In the genomic region with DNA sequence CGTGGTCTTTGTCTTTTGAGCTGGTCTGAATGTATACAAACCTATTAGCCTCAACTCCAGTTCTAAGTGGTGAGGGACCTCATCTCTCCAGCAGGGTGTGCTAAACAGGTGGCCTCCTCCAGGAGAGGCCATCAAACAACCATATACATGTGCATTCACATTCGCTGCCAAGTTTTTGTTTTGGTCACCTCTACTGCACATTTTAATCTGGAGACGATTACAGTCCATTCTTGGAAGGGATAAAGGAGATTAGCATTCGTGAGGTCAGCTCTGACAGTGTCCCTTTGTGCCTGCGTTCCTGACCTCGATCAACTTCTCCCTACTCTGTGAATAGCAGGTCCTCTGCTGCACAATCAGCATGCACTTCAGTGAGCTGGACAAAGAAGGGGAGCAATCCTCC, we compare ENCODE assay signal across 8 cellular contexts.
DNase-seq lines count a peak whose midpoint lies in the region; ATAC-seq and TF ChIP-seq lines count a peak whose summit lies in the region.

No MANE protein-coding gene starts in this region.

- no peak overlapping the region for H3K4me3 ChIP-seq in right atrium auricular region

- H3K36me3 Mint-ChIP-seq in activated CD4-positive, alpha-beta memory T cell treated with anti-CD3 and anti-CD28 coated beads, Interleukin-2, amount 10 ng/mL, durations not matched to agents 7 days and 5 days (ENCODE audit: low read depth) = no peaks in the 10 kb centered on the region

- POLR2A ChIA-PET in activated CD4-positive, alpha-beta memory T cell treated with anti-CD3 and anti-CD28 coated beads, Interleukin-2, amount 10 ng/mL, durations not matched to agents 7 days and 5 days (lab: Charles Lee) = no interaction called here

- DNase-seq in SK-MEL-5 (ENCODE audit: low read depth, low spot score) (peak; percentile 72), right atrium auricular region (ENCODE audit: low spot score) (no peak)
- no peak for DNase-seq in activated CD4-positive, alpha-beta memory T cell treated with anti-CD3 and anti-CD28 coated beads, Interleukin-2, amount 10 ng/mL, durations not matched to agents 7 days and 5 days
- no peak for DNase-seq in activated CD4-positive, CD25-positive, alpha-beta regulatory T cell (lab: John Stamatoyannopoulos, UW)

- H3K27ac Mint-ChIP-seq in activated CD4-positive, alpha-beta memory T cell treated with anti-CD3 and anti-CD28 coated beads, Interleukin-2, amount 10 ng/mL, durations not matched to agents 7 days and 5 days = no peak overlapping the region

- in situ Hi-C loops in SK-MEL-5 (cut with HindIII; ENCODE audit: low pct_unique_long_range_greater_than_20kb, low sequenced_read_pairs) = no loop called here

- H3K4me1 ChIP-seq in right atrium auricular region = peaks cover 0 to 19% of the 10 kb centered on the region in 2 donors

- H3K27ac ChIP-seq in right atrium auricular region = no peak overlapping the region

- no peaks in the 10 kb centered on the region for H3K4me1 Mint-ChIP-seq in activated CD4-positive, alpha-beta memory T cell treated with anti-CD3 and anti-CD28 coated beads, Interleukin-2, amount 10 ng/mL, durations not matched to agents 7 days and 5 days

- ATAC-seq in HG02678 (IDR thresholded peaks at IDR 0.05; ENCODE audit: unreplicated experiment) = peak; percentile 64
- ATAC-seq in HG02763 (IDR thresholded peaks at IDR 0.05; ENCODE audit: unreplicated experiment) = no peak
- no peak for ATAC-seq in HG02973 (IDR thresholded peaks at IDR 0.05; ENCODE audit: unreplicated experiment)

- TF ChIP-seq CTCF in GM12873 (IDR thresholded peaks at IDR 0.05; ENCODE audit: insufficient read depth, low read depth, low read length, missing control alignments) (peak; percentile 61), right atrium auricular region (IDR thresholded peaks at IDR 0.05) (peak; percentile 42 to 64)

- no peaks in the 10 kb centered on the region for H3K9me3 ChIP-seq in right atrium auricular region

- H3K27me3 ChIP-seq in right atrium auricular region = no peaks in the 10 kb centered on the region

- no peak overlapping the region for H3K4me3 Mint-ChIP-seq in activated CD4-positive, alpha-beta memory T cell treated with anti-CD3 and anti-CD28 coated beads, Interleukin-2, amount 10 ng/mL, durations not matched to agents 7 days and 5 days

- no peaks in the 10 kb centered on the region for H3K9me3 Mint-ChIP-seq in activated CD4-positive, alpha-beta memory T cell treated with anti-CD3 and anti-CD28 coated beads, Interleukin-2, amount 10 ng/mL, durations not matched to agents 7 days and 5 days

- peaks cover 25% of the 10 kb centered on the region for H3K36me3 ChIP-seq in right atrium auricular region

- CTCF ChIA-PET in activated CD4-positive, alpha-beta memory T cell treated with anti-CD3 and anti-CD28 coated beads, Interleukin-2, amount 10 ng/mL, durations not matched to agents 7 days and 5 days (lab: Charles Lee) = interaction anchor here (1.0 kb wide), 1 partner anchor 81 kb away, joined by 3 read pairs; no protein-coding TSS in a partner anchor

- H3K27me3 Mint-ChIP-seq in activated CD4-positive, alpha-beta memory T cell treated with anti-CD3 and anti-CD28 coated beads, Interleukin-2, amount 10 ng/mL, durations not matched to agents 7 days and 5 days = peaks cover 8% of the 10 kb centered on the region
